1 cellular context compared by ENCODE assay signal in genomic region chr12:27652174-27652763, GRCh38.
TF ChIP-seq lines count a peak whose summit lies in the region.

No MANE protein-coding gene starts in this region.

TF ChIP-seq in endothelial cell of umbilical vein, 7 proteins besides CTCF, POLR2A, EP300 and RAD21 (continued from another document):
- TF ChIP-seq MAX (IDR thresholded peaks at IDR 0.05; ENCODE audit: insufficient read depth, insufficient read length) (no peak), GATA2 (IDR thresholded peaks at IDR 0.05; ENCODE audit: insufficient read depth, insufficient read length, low read depth, low read length) (no peak), JUN (IDR thresholded peaks at IDR 0.05; ENCODE audit: borderline replicate concordance, insufficient read depth, insufficient read length, low read depth) (no peak)
